In genomic region chr3:161171639-161172552, GRCh38 we compare ENCODE assay signal across 11 cellular contexts. TPM values are rescaled to one million over a fixed set of nuclear protein-coding genes. Genes with fewer than 3 reads are reported as not detected.
DNase-seq lines count a peak whose midpoint lies in the region; ATAC-seq and TF ChIP-seq lines count a peak whose summit lies in the region.
"Had no signal": no experiment of that assay in that cellular context is flagged by ENCODE, and none has a peak within 500 bp of the region (broad histone marks: within the 10 kb centered on the region; RNA-seq: fewer than 3 reads in every experiment).

No MANE protein-coding gene starts in this region.

- H3K36me3 ChIP-seq in breast epithelium (no peaks in the 10 kb centered on the region), thoracic aorta (no peaks in the 10 kb centered on the region)
- H3K36me3 ChIP-seq: pancreas had no signal

- H3K4me3 ChIP-seq in breast epithelium (no peak overlapping the region), fibroblast of villous mesenchyme (ENCODE audit: low read depth, low read length) (no peak overlapping the region), thoracic aorta (no peak overlapping the region)
- H3K4me3 ChIP-seq: pancreas had no signal

- no peaks in the 10 kb centered on the region for H3K27me3 Mint-ChIP-seq in MCF 10A (ENCODE audit: insufficient read depth, unreplicated experiment)

- DNase-seq in MCF 10A (ENCODE audit: unreplicated experiment) (peak; percentile 24), breast epithelium (ENCODE audit: low spot score in 2 of 2) (no peak), fibroblast of villous mesenchyme (ENCODE audit: low read depth) (peak; percentile 33), thoracic aorta (ENCODE audit: low spot score) (no peak), GM19238 (ENCODE audit: insufficient read length, low spot score) (no peak)
- DNase-seq: activated CD4-positive, alpha-beta T cell treated with anti-CD3 and anti-CD28 coated beads, Interleukin-2, amount 50 U/mL, for 1 hour; CD4-positive, alpha-beta memory T cell had no signal

- peak overlapping the region; percentile 51 for H3K27ac Mint-ChIP-seq in MCF 10A (ENCODE audit: low read depth, unreplicated experiment)
- H3K27ac Mint-ChIP-seq: CD4-positive, alpha-beta memory T cell had no signal

- no peak for TF ChIP-seq POLR2A in breast epithelium (IDR thresholded peaks at IDR 0.05)

- POLR2A ChIA-PET in MCF 10A (lab: Yijun Ruan, JAX): no interaction called here

- H3K4me1 ChIP-seq in breast epithelium (no peaks in the 10 kb centered on the region), thoracic aorta (ENCODE audit: control insufficient read depth in 1 of 2, low read depth in 2 of 2) (peaks cover 9% of the 10 kb centered on the region in 2 donors)
- H3K4me1 ChIP-seq: pancreas had no signal

- H3K36me3 Mint-ChIP-seq in MCF 10A (ENCODE audit: insufficient read depth, unreplicated experiment): no peaks in the 10 kb centered on the region
- H3K36me3 Mint-ChIP-seq: CD4-positive, alpha-beta memory T cell had no signal

- H3K4me3 Mint-ChIP-seq in MCF 10A (ENCODE audit: unreplicated experiment): no peak overlapping the region
- H3K4me3 Mint-ChIP-seq: CD4-positive, alpha-beta memory T cell had no signal

- H3K9me3 ChIP-seq in breast epithelium (no peaks in the 10 kb centered on the region), thoracic aorta (peaks cover 3% of the 10 kb centered on the region)
- H3K9me3 ChIP-seq: pancreas had no signal

- H3K9me3 Mint-ChIP-seq in MCF 10A (ENCODE audit: unreplicated experiment): peaks cover 5% of the 10 kb centered on the region

- no peaks in the 10 kb centered on the region for H3K4me1 Mint-ChIP-seq in MCF 10A (ENCODE audit: insufficient read depth, unreplicated experiment)
- H3K4me1 Mint-ChIP-seq: CD4-positive, alpha-beta memory T cell had no signal

- intact Hi-C loops in MCF 10A (cut with micrococcal nuclease) (no loop called here), breast epithelium (cut with DNase I; ENCODE audit: low total_unique reads) (no loop called here)

- CTCF ChIA-PET in MCF 10A (lab: Yijun Ruan, JAX): interaction anchor here (0.6 to 1.0 kb wide), 4 partner anchors 73 to 230 kb away, joined by 3 read pairs; no protein-coding TSS in a partner anchor

- peak; percentile 17 for TF ChIP-seq CTCF in MCF 10A (IDR thresholded peaks at IDR 0.05; ENCODE audit: unreplicated experiment)
- no peak for TF ChIP-seq CTCF in breast epithelium (IDR thresholded peaks at IDR 0.05)
- peak; percentile 54 for TF ChIP-seq CTCF in fibroblast of villous mesenchyme (IDR thresholded peaks at IDR 0.05; ENCODE audit: insufficient read depth, low read depth, low read length)
- TF ChIP-seq CTCF in thoracic aorta (IDR thresholded peaks at IDR 0.05): peak; percentile 9

- peak; percentile 60; the same call in 2 of the 3 replicates for ATAC-seq in SK-N-SH treated with all-trans-retinoic acid at 6 μM for 48 hours
- no peak for ATAC-seq in thoracic aorta (ENCODE audit: insufficient number of reproducible peaks, low FRiP score, low read depth)
- no peak for ATAC-seq in GM18870 (IDR thresholded peaks at IDR 0.05; ENCODE audit: unreplicated experiment)
- no peak for ATAC-seq in HG03354 (IDR thresholded peaks at IDR 0.05; ENCODE audit: poor library complexity, severe bottlenecking, unreplicated experiment)

- BruUV-seq in MCF 10A (replicated peaks; lab: Mats Ljungman, UMichigan): no TSS peak

- no peak overlapping the region for H3K27ac ChIP-seq in breast epithelium
- no peak overlapping the region for H3K27ac ChIP-seq in thoracic aorta
- H3K27ac ChIP-seq: pancreas had no signal

- no peaks in the 10 kb centered on the region for H3K27me3 ChIP-seq in breast epithelium
- no peaks in the 10 kb centered on the region for H3K27me3 ChIP-seq in thoracic aorta (replicated peaks; ENCODE audit: insufficient read depth)

TF ChIP-seq in SK-N-SH treated with all-trans-retinoic acid at 6 μM for 48 hours, 23 proteins besides CTCF, POLR2A, EP300 and RAD21 (continues in another document):
- TF ChIP-seq ZC3H10 (CRISPR knock-in tag; IDR thresholded peaks at IDR 0.05) (no peak), ZNF565 (CRISPR knock-in tag; conservative IDR thresholded peaks at IDR 0.05; ENCODE audit: low read depth) (no peak), TSHZ2 (CRISPR knock-in tag; IDR thresholded peaks at IDR 0.05) (no peak), ESRRG (CRISPR knock-in tag; IDR thresholded peaks at IDR 0.05) (no peak), ARNTL (CRISPR knock-in tag; IDR thresholded peaks at IDR 0.05; ENCODE audit: borderline replicate concordance, low read depth) (no peak), CREB5 (CRISPR knock-in tag; IDR thresholded peaks at IDR 0.05; ENCODE audit: low read depth) (no peak), CSRNP3 (CRISPR knock-in tag; IDR thresholded peaks at IDR 0.05) (no peak), CSDC2 (CRISPR knock-in tag; IDR thresholded peaks at IDR 0.05) (no peak), TCF4 (CRISPR knock-in tag; IDR thresholded peaks at IDR 0.05; ENCODE audit: borderline replicate concordance) (no peak), BACH2 (CRISPR knock-in tag; IDR thresholded peaks at IDR 0.05; ENCODE audit: borderline replicate concordance) (no peak), RARB (CRISPR knock-in tag; IDR thresholded peaks at IDR 0.05) (no peak), POU6F1 (CRISPR knock-in tag; IDR thresholded peaks at IDR 0.05; ENCODE audit: borderline replicate concordance, low read depth) (no peak)

RNA-seq across cellular contexts. Expression of gene NMD3, which starts 49.2 kb away (rescaled TPM):
- total RNA-seq in MCF 10A (2022) (84.6 and 89.6 TPM in 2 replicates), breast epithelium (10 to 100 TPM; 53.3 to 69.7 (median 56.0) TPM), fibroblast of villous mesenchyme (42.8 and 80.7 TPM in 2 replicates), thoracic aorta (10 to 100 TPM; 41.2 to 48.8 TPM)

Comparison
In these comparisons a context has a peak if more than half of its experiments do, and no peak if none do; other contexts are left out.
1. DNase-seq: peak in MCF 10A (single experiment) and fibroblast of villous mesenchyme (single experiment); none in breast epithelium (0 of 2), thoracic aorta (single experiment) and GM19238 (single experiment).
2. CTCF ChIP-seq: peak in MCF 10A (single experiment), fibroblast of villous mesenchyme (single experiment) and thoracic aorta (single experiment); none in breast epithelium (0 of 3).